Comparison of ENCODE assay signal across 14 cellular contexts in the genomic region with DNA sequence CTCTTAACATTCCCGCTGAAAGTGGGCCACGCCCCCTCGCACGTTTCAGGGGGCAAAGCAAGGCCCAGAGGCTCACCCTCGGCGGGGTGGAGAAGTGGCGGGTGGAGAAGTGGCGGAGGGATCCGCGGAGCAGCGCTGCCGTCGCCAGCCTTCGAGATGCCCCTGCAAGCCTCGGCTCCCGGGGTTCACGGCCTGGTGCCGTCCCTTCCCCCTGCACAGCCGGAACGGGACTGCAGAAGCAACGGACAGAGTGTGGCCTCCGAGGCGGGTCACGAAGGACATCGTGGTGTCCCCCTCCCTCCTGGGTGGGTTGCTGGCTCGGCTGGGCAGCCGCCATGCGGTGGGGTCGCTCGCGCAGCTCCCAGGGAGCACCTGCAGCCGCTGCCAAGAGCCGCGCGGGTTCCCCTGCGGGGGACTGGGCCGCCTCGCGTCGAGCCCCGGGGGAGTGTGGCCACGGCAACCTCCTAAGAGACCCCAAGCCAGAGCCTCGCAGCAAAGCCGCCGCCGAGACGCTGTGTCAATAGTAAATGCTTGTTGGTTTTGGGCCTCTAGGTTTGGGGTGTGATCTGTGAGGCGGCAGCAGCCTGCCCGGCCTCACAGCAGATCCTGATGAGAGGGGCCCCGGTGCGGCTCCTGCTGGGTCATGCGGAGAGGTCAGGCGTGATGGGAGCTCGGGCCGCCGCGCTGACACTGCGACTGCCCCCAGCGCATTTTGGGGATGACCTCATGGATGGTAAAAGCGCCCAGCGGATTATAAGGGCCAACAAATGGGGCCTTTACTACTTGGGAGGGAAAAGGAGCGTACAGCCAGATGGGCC. TPM values are rescaled to one million over a fixed set of nuclear protein-coding genes. Genes with fewer than 3 reads are reported as not detected.
DNase-seq lines count a peak whose midpoint lies in the region; ATAC-seq and TF ChIP-seq lines count a peak whose summit lies in the region.
"Had no signal": no experiment of that assay in that cellular context is flagged by ENCODE, and none has a peak within 500 bp of the region (broad histone marks: within the 10 kb centered on the region; RNA-seq: fewer than 3 reads in every experiment).

No MANE protein-coding gene starts in this region.

- in situ Hi-C loops in ACHN (cut with HindIII; ENCODE audit: low pct_ligation_motif_present, low pct_unique_long_range_greater_than_20kb, low sequenced_read_pairs), result no loop called here

- no peak for TF ChIP-seq CTCF in cardiac muscle cell (IDR thresholded peaks at IDR 0.05; ENCODE audit: low read depth, low read length)
- no peak for TF ChIP-seq CTCF in thyroid gland (IDR thresholded peaks at IDR 0.05)

- DNase-seq in cardiac muscle cell (ENCODE audit: low read depth in 1 of 2, low spot score in 1 of 2) (peak in 1 of 2 donors; percentile 43), Right ventricle myocardium superior (no peak), NCI-H510A (lab: John Stamatoyannopoulos, UW) (peak; percentile 91), thyroid gland (peak; percentile 86 to 94), ACHN (no peak)
- no peak for DNase-seq in activated CD4-positive, alpha-beta T cell treated with anti-CD3 and anti-CD28 coated beads, Interleukin-2, amount 50 U/mL, for 1 hour
- DNase-seq: effector CD4-positive, alpha-beta T cell; gastrocnemius medialis; NCI-H2171 treated with DMSO at 0.1 percent for 48 hours; stimulated activated naive CD4-positive, alpha-beta T cell treated with Interleukin-2 at 50 U/mL for 16 hours had no signal

- WGBS in thyroid gland, 2 donors, result 24 to 26% methylated on average over 36 to 45 of the region's 62 CpGs

- TF ChIP-seq POLR2A in thyroid gland (IDR thresholded peaks at IDR 0.05), result peak in 1 of 2 donors; percentile 30

- ATAC-seq in Right ventricle myocardium superior (ENCODE audit: poor library complexity) (no peak), GM21381 (IDR thresholded peaks at IDR 0.05; ENCODE audit: unreplicated experiment) (no peak)
- ATAC-seq: gastrocnemius medialis had no signal

- no peaks in the 10 kb centered on the region for H3K27me3 ChIP-seq in cardiac muscle cell
- H3K27me3 ChIP-seq in iPS-15b (ENCODE audit: control insufficient read depth, insufficient read depth, low read length), result peaks cover 16% of the 10 kb centered on the region
- no peaks in the 10 kb centered on the region for H3K27me3 ChIP-seq in thyroid gland
- H3K27me3 ChIP-seq: gastrocnemius medialis, pancreas had no signal

- H3K9me3 ChIP-seq in cardiac muscle cell (ENCODE audit: low read depth) (no peaks in the 10 kb centered on the region), iPS-15b (ENCODE audit: control insufficient read depth, insufficient read depth, low read length) (no peaks in the 10 kb centered on the region), thyroid gland (no peaks in the 10 kb centered on the region)
- H3K9me3 ChIP-seq: gastrocnemius medialis, pancreas had no signal

- intact Hi-C loops in Right ventricle myocardium superior (cut with DNase I), result no loop called here
- intact Hi-C loops in thyroid gland (cut with DNase I), result no loop called here

- H3K9ac ChIP-seq in iPS-15b (ENCODE audit: low read depth, low read length), result no peak overlapping the region

- H3K4me1 ChIP-seq in cardiac muscle cell (ENCODE audit: low read depth) (peaks cover 22% of the 10 kb centered on the region), iPS-15b (ENCODE audit: control insufficient read depth, insufficient read depth, low read length) (peaks cover 5% of the 10 kb centered on the region), thyroid gland (peaks cover 19 to 24% of the 10 kb centered on the region in 2 donors)

- H3K27ac ChIP-seq in cardiac muscle cell (peak overlapping the region; percentile 53), thyroid gland (no peak overlapping the region)
- H3K27ac ChIP-seq: gastrocnemius medialis, pancreas, VCaP had no signal

- H3K36me3 ChIP-seq in cardiac muscle cell, result no peaks in the 10 kb centered on the region
- H3K36me3 ChIP-seq in iPS-15b (ENCODE audit: control insufficient read depth, insufficient read depth, low read length), result no peaks in the 10 kb centered on the region
- no peaks in the 10 kb centered on the region for H3K36me3 ChIP-seq in thyroid gland
- H3K36me3 ChIP-seq: pancreas had no signal

- H3K4me3 ChIP-seq in cardiac muscle cell (no peak overlapping the region), iPS-15b (ENCODE audit: low read depth, low read length) (peak overlapping the region; percentile 4), thyroid gland (replicated peaks in 1 of 3) (peak overlapping the region in 1 of 3 donors; percentile 8)
- H3K4me3 ChIP-seq: gastrocnemius medialis, pancreas had no signal

RNA-seq across cellular contexts. Expression of a gene that starts 5.5 kb away (rescaled TPM):
- total RNA-seq in cardiac muscle cell (67.1 and 71.1 TPM in 2 replicates), Right ventricle myocardium superior (10.8 TPM), thyroid gland (100 to 1,000 TPM in 2 of 4 donors, 10 to 100 TPM in 2; 50.8 to 147 (median 99.6) TPM)
- 55.8 and 56.2 TPM in 2 replicates for polyA plus RNA-seq in cardiac muscle cell

RNA-seq across cellular contexts. Expression of a gene that starts 16.5 kb away (rescaled TPM):
- total RNA-seq in cardiac muscle cell (0.70 and 2.2 TPM in 2 replicates), Right ventricle myocardium superior (0.24 TPM), thyroid gland (1 to 10 TPM in 1 of 4 donors, under 1 TPM in 1, not detected in 2; 0.56 to 3.1 TPM)
- polyA plus RNA-seq in cardiac muscle cell, result 2.5 and 3.4 TPM in 2 replicates

RNA-seq across cellular contexts. Expression of a gene that starts 18.8 kb away (rescaled TPM):
- total RNA-seq in cardiac muscle cell, result 205 and 247 TPM in 2 replicates
- polyA plus RNA-seq in cardiac muscle cell, result 205 and 207 TPM in 2 replicates
- 86.3 TPM for total RNA-seq in Right ventricle myocardium superior
- 10 to 100 TPM; 44.8 to 64.7 (median 48.2) TPM for total RNA-seq in thyroid gland

RNA-seq across cellular contexts. Expression of a gene that starts 31.1 kb away (rescaled TPM):
- not detected in 2 replicates for total RNA-seq in cardiac muscle cell
- 0.39 TPM in 1 of 2 replicates, not detected in the other for polyA plus RNA-seq in cardiac muscle cell
- total RNA-seq in Right ventricle myocardium superior, result 0.32 TPM
- total RNA-seq in thyroid gland, result 1 to 10 TPM in 1 of 4 donors, under 1 TPM in 1, not detected in 2; 0.78 to 1.9 TPM

RNA-seq across cellular contexts. Expression of a gene that starts 51.9 kb away (rescaled TPM):
- total RNA-seq in cardiac muscle cell (33.6 and 56.9 TPM in 2 replicates), Right ventricle myocardium superior (8.8 TPM), thyroid gland (10 to 100 TPM; 31.5 to 72.8 (median 48.8) TPM)
- 39.9 and 54.6 TPM in 2 replicates for polyA plus RNA-seq in cardiac muscle cell

Comparison
In these comparisons a context has a peak if more than half of its experiments do, and no peak if none do; other contexts are left out.
1. DNase-seq: peak in NCI-H510A (single experiment) and thyroid gland (2 of 2); none in Right ventricle myocardium superior (single experiment), ACHN (single experiment) and activated CD4-positive, alpha-beta T cell treated with anti-CD3 and anti-CD28 coated beads, Interleukin-2, amount 50 U/mL, for 1 hour (single experiment).